Comparison of ENCODE assay signal across 1 cellular context in the genomic region with DNA sequence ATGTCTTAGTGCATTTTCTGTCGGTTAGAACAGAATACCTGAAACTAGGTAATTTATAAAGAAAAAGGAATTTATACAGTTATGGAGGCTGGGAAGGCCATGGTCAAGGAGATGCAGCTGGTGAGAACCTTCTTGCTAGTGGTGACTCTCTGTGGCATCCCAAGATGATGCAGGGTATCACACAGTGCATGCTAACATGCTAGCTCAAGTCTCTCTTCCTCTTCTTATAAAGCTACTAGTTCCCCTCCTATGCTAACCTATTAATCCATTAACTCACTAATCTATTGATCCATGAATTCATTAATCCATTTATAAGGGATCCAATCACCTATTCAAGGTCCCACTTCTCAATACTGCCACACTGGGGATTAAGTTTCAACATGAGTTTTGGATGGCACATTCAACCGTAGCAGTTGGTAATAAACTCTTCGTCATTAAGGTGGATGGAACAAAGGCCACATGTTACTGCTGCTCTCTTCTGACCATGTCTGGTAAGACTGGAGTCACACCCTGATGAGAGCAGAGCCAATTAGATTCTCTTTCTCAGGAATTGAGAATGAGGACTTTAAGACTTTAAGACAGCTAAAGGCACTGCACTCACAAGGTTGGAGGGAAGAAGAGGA.
TF ChIP-seq lines count a peak whose summit lies in the region.

No MANE protein-coding gene starts in this region.

TF ChIP-seq in GM12878, 131 proteins besides CTCF, POLR2A, EP300 and RAD21 (continued from another document and continues in another):
- TF ChIP-seq CEBPZ (IDR thresholded peaks at IDR 0.05; ENCODE audit: low read depth, low read length): no peak
- no peak for TF ChIP-seq RB1 (IDR thresholded peaks at IDR 0.05; ENCODE audit: borderline replicate concordance)
- TF ChIP-seq RUNX3 (IDR thresholded peaks at IDR 0.05; ENCODE audit: low read length): no peak; the same call in 1 of the 2 replicates
- no peak for TF ChIP-seq SREBF1 (IDR thresholded peaks at IDR 0.05; ENCODE audit: low read length)
- peak; percentile 26 for TF ChIP-seq SP1 (IDR thresholded peaks at IDR 0.05; ENCODE audit: low read depth, low read length)
- peak; percentile 70; the same call in 1 of the 2 replicates for TF ChIP-seq BCL11A (IDR thresholded peaks at IDR 0.05; ENCODE audit: low read depth, low read length)
- no peak for TF ChIP-seq TARDBP (IDR thresholded peaks at IDR 0.05; ENCODE audit: borderline replicate concordance)
- no peak for TF ChIP-seq ZNF24 (IDR thresholded peaks at IDR 0.05)
- TF ChIP-seq RCOR1 (conservative IDR thresholded peaks at IDR 0.05; ENCODE audit: low read depth, low read length): no peak
- no peak for TF ChIP-seq ZNF217 (IDR thresholded peaks at IDR 0.05)
- no peak for TF ChIP-seq SUPT20H (IDR thresholded peaks at IDR 0.05; ENCODE audit: borderline replicate concordance, control insufficient read depth, low read depth, low read length)
- TF ChIP-seq, protein P1, sequence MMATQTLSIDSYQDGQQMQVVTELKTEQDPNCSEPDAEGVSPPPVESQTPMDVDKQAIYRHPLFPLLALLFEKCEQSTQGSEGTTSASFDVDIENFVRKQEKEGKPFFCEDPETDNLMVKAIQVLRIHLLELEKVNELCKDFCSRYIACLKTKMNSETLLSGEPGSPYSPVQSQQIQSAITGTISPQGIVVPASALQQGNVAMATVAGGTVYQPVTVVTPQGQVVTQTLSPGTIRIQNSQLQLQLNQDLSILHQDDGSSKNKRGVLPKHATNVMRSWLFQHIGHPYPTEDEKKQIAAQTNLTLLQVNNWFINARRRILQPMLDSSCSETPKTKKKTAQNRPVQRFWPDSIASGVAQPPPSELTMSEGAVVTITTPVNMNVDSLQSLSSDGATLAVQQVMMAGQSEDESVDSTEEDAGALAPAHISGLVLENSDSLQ (IDR thresholded peaks at IDR 0.05): no peak
- TF ChIP-seq CBFB (IDR thresholded peaks at IDR 0.05; ENCODE audit: low read depth): no peak
- TF ChIP-seq SKIL (IDR thresholded peaks at IDR 0.05; ENCODE audit: low read depth, poor library complexity, severe bottlenecking): no peak
- TF ChIP-seq HDAC2 (IDR thresholded peaks at IDR 0.05): no peak
- no peak for TF ChIP-seq NKRF (conservative IDR thresholded peaks at IDR 0.05)
- TF ChIP-seq JUNB (IDR thresholded peaks at IDR 0.05): no peak
- no peak for TF ChIP-seq STAT3 (IDR thresholded peaks at IDR 0.05; ENCODE audit: low read depth, low read length)
- TF ChIP-seq GATAD2B (conservative IDR thresholded peaks at IDR 0.05; ENCODE audit: low read depth): no peak
- TF ChIP-seq FOS (IDR thresholded peaks at IDR 0.05; ENCODE audit: borderline replicate concordance, extremely low read depth, insufficient read length): no peak
- TF ChIP-seq RELA (IDR thresholded peaks at IDR 0.05; ENCODE audit: borderline replicate concordance, partially characterized antibody): no peak
- no peak for TF ChIP-seq MYC (IDR thresholded peaks at IDR 0.05; ENCODE audit: insufficient read depth, insufficient read length, insufficient replicate concordance, low read length, severe bottlenecking)
- TF ChIP-seq WRNIP1 (IDR thresholded peaks at IDR 0.05; ENCODE audit: borderline replicate concordance, low read depth, low read length): no peak
- no peak for TF ChIP-seq GABPA (IDR thresholded peaks at IDR 0.05; ENCODE audit: low read depth)
- no peak for TF ChIP-seq MAX (IDR thresholded peaks at IDR 0.05; ENCODE audit: low read depth, low read length)
- no peak for TF ChIP-seq ZZZ3 (IDR thresholded peaks at IDR 0.05; ENCODE audit: control insufficient read depth, insufficient read length, low read depth)
- no peak for TF ChIP-seq ZNF622 (IDR thresholded peaks at IDR 0.05)
- no peak for TF ChIP-seq HSF1 (IDR thresholded peaks at IDR 0.05; ENCODE audit: low read depth, low read length)
- TF ChIP-seq HDAC6 (IDR thresholded peaks at IDR 0.05; ENCODE audit: unreplicated experiment): no peak
- no peak for TF ChIP-seq TAF1 (IDR thresholded peaks at IDR 0.05; ENCODE audit: borderline replicate concordance, low read depth, low read length)
- TF ChIP-seq USF2 (IDR thresholded peaks at IDR 0.05; ENCODE audit: borderline replicate concordance, low read depth, low read length): no peak
- no peak for TF ChIP-seq IRF5 (IDR thresholded peaks at IDR 0.05; ENCODE audit: borderline replicate concordance)
- TF ChIP-seq HCFC1 (IDR thresholded peaks at IDR 0.05; ENCODE audit: low read length): no peak
- no peak for TF ChIP-seq ZBED1 (IDR thresholded peaks at IDR 0.05; ENCODE audit: borderline replicate concordance)
- TF ChIP-seq, protein P2, sequence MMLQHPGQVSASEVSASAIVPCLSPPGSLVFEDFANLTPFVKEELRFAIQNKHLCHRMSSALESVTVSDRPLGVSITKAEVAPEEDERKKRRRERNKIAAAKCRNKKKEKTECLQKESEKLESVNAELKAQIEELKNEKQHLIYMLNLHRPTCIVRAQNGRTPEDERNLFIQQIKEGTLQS (IDR thresholded peaks at IDR 0.05; ENCODE audit: borderline replicate concordance, extremely low read depth, low read depth, low read length): no peak
- TF ChIP-seq, protein P3, sequence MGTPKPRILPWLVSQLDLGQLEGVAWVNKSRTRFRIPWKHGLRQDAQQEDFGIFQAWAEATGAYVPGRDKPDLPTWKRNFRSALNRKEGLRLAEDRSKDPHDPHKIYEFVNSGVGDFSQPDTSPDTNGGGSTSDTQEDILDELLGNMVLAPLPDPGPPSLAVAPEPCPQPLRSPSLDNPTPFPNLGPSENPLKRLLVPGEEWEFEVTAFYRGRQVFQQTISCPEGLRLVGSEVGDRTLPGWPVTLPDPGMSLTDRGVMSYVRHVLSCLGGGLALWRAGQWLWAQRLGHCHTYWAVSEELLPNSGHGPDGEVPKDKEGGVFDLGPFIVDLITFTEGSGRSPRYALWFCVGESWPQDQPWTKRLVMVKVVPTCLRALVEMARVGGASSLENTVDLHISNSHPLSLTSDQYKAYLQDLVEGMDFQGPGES (IDR thresholded peaks at IDR 0.05): no peak
- no peak for TF ChIP-seq RAD51 (IDR thresholded peaks at IDR 0.05)
- TF ChIP-seq NR2F1 (conservative IDR thresholded peaks at IDR 0.05): no peak
- no peak for TF ChIP-seq NR2C2 (IDR thresholded peaks at IDR 0.05; ENCODE audit: borderline replicate concordance, control insufficient read depth, insufficient read length, low read depth)
- TF ChIP-seq E4F1 (IDR thresholded peaks at IDR 0.05; ENCODE audit: borderline replicate concordance, partially characterized antibody): no peak
- no peak for TF ChIP-seq FOXK2 (IDR thresholded peaks at IDR 0.05)
- TF ChIP-seq JUND (IDR thresholded peaks at IDR 0.05; ENCODE audit: low read depth, low read length): no peak
- TF ChIP-seq MEF2A (IDR thresholded peaks at IDR 0.05; ENCODE audit: insufficient read depth, low read depth, low read length): no peak
- TF ChIP-seq KDM1A (IDR thresholded peaks at IDR 0.05; ENCODE audit: borderline replicate concordance): no peak
